15 cellular contexts compared by ENCODE assay signal in the genomic region with DNA sequence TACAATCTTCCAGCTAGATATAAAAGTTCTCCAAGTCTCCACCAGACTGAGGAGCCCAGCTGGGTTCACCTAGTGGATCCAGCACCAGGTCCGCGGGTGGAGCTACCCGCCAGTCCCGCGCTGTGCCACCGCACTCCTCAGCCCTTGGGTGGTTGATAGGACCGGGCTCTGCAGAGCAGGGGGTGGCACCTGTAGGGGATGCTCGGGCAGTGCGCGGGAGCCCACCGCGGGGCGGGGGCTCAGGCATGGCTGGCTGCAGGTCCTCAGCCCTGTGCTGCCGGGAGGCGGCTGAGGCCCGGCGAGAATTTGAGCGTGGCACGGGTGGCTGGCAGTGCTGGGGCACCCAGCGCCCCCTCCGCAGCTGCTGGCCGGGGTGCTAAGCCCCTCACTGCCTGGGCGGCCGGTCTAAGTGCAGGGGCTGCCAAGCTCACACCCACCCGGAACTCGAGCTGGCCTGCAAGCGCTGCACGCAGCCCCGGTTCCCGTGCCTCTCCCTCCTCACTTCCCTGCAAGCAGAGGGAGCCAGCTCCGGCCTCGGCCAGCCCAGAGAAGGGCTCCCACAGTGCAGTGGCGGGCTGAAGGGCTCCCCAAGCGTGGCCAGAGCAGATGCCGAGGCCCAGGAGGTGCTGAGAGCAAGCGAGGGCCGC.
DNase-seq lines count a peak whose midpoint lies in the region; ATAC-seq and TF ChIP-seq lines count a peak whose summit lies in the region.
"Had no signal": no experiment of that assay in that cellular context is flagged by ENCODE, and none has a peak within 500 bp of the region (broad histone marks: within the 10 kb centered on the region; RNA-seq: fewer than 3 reads in every experiment).

No MANE protein-coding gene starts in this region.

- no peak overlapping the region for H2BK15ac ChIP-seq in neuronal stem cell (ENCODE audit: low read length)

- H3K4me3 Mint-ChIP-seq in stimulated activated naive CD8-positive, alpha-beta T cell treated with anti-CD3 and anti-CD28 coated beads, Interleukin-15, amount 100 ng/mL, for 72 hours, result no peak overlapping the region
- H3K4me3 Mint-ChIP-seq: CD8-positive, alpha-beta T cell; HFFc6 had no signal

- H3K4me1 ChIP-seq in right cardiac atrium (ENCODE audit: control insufficient read depth, insufficient read depth, low read length) (no peaks in the 10 kb centered on the region), neuronal stem cell (ENCODE audit: control insufficient read depth in 2 of 2, insufficient read depth in 1 of 2, low read depth in 1 of 2, low read length in 2 of 2) (no peaks in the 10 kb centered on the region)
- H3K4me1 ChIP-seq: A549 had no signal

- H3K23ac ChIP-seq in neuronal stem cell (ENCODE audit: low read depth, low read length, poor library complexity), result no peak overlapping the region

- ATAC-seq in right cardiac atrium, result no peak
- no peak for ATAC-seq in left cardiac atrium
- ATAC-seq in stimulated activated naive CD8-positive, alpha-beta T cell treated with anti-CD3 and anti-CD28 coated beads, Interleukin-15, amount 100 ng/mL, for 72 hours, result peak; percentile 67
- ATAC-seq in GM18517 (IDR thresholded peaks at IDR 0.05; ENCODE audit: unreplicated experiment), result no peak
- ATAC-seq: A549; CD8-positive, alpha-beta T cell had no signal

- TF ChIP-seq CTCF in GM10266 (IDR thresholded peaks at IDR 0.05; ENCODE audit: control insufficient read depth, insufficient read depth, low read depth, missing control alignments), result no peak

- H4K8ac ChIP-seq in neuronal stem cell (ENCODE audit: low read depth, low read length), result peak overlapping the region; percentile 82

- H3K4me1 Mint-ChIP-seq in stimulated activated naive CD8-positive, alpha-beta T cell treated with anti-CD3 and anti-CD28 coated beads, Interleukin-15, amount 100 ng/mL, for 72 hours, result no peaks in the 10 kb centered on the region

- H3K4me2 ChIP-seq in neuronal stem cell (ENCODE audit: insufficient read depth, low read length, poor library complexity, severe bottlenecking), result no peak overlapping the region
- H3K4me2 ChIP-seq: A549 had no signal

- no peak overlapping the region for H2AFZ ChIP-seq in neuronal stem cell (ENCODE audit: low read length)

- DNase-seq in right cardiac atrium, result peak in 2 of 3 donors; percentile 16 to 41
- no peak for DNase-seq in left cardiac atrium
- DNase-seq in neuronal stem cell (ENCODE audit: low spot score), result no peak
- no peak for DNase-seq in stimulated activated naive CD8-positive, alpha-beta T cell treated with anti-CD3 and anti-CD28 coated beads, Interleukin-15, amount 100 ng/mL, for 72 hours
- DNase-seq in GM10266 (ENCODE audit: extremely low spot score), result no peak
- DNase-seq: BE2C; CD8-positive, alpha-beta T cell; COR-L47; DND-41; GDM1; HCEC 1CT; HFFc6 had no signal

- H3K27ac ChIP-seq in right cardiac atrium (ENCODE audit: low read length) (no peak overlapping the region), neuronal stem cell (replicated peaks; ENCODE audit: low read length) (no peak overlapping the region)
- H3K27ac ChIP-seq: A549, C4-2B had no signal

- no peak overlapping the region for H2BK5ac ChIP-seq in neuronal stem cell (ENCODE audit: low read length)

- H3K36me3 ChIP-seq in neuronal stem cell (replicated peaks in 1 of 2; ENCODE audit: control insufficient read depth in 2 of 2, insufficient read depth in 2 of 2, low read length in 2 of 2), result no peaks in the 10 kb centered on the region
- H3K36me3 ChIP-seq: BE2C had no signal

- H3K4me3 ChIP-seq in right cardiac atrium (ENCODE audit: low read length) (no peak overlapping the region), neuronal stem cell (ENCODE audit: low read length in 2 of 2) (no peak overlapping the region)
- H3K4me3 ChIP-seq: A549 had no signal

- no peak overlapping the region for H4K91ac ChIP-seq in neuronal stem cell (ENCODE audit: low read depth, low read length, poor library complexity)

- H3K4ac ChIP-seq in neuronal stem cell (ENCODE audit: low read length), result no peak overlapping the region

- H3K79me1 ChIP-seq in neuronal stem cell (ENCODE audit: low read depth, low read length), result no peaks in the 10 kb centered on the region

- H2BK12ac ChIP-seq in neuronal stem cell (ENCODE audit: low read length), result no peak overlapping the region

- peak overlapping the region; percentile 28 for H3K18ac ChIP-seq in neuronal stem cell (ENCODE audit: low read length)

- no peak overlapping the region for H2AK5ac ChIP-seq in neuronal stem cell (ENCODE audit: low read depth, low read length)

- H3K9me3 Mint-ChIP-seq in stimulated activated naive CD8-positive, alpha-beta T cell treated with anti-CD3 and anti-CD28 coated beads, Interleukin-15, amount 100 ng/mL, for 72 hours, result peaks cover 12 to 13% of the 10 kb centered on the region in 2 donors

- no peak overlapping the region for H3K27ac Mint-ChIP-seq in stimulated activated naive CD8-positive, alpha-beta T cell treated with anti-CD3 and anti-CD28 coated beads, Interleukin-15, amount 100 ng/mL, for 72 hours
- H3K27ac Mint-ChIP-seq: CD8-positive, alpha-beta T cell; HFFc6 had no signal

- H2BK120ac ChIP-seq in neuronal stem cell (ENCODE audit: low read depth, low read length), result no peak overlapping the region

- no peaks in the 10 kb centered on the region for H3K27me3 ChIP-seq in right cardiac atrium (ENCODE audit: control insufficient read depth, insufficient read depth)
- no peaks in the 10 kb centered on the region for H3K27me3 ChIP-seq in neuronal stem cell (ENCODE audit: control insufficient read depth in 3 of 3, insufficient read depth in 3 of 3, low read depth in 1 of 3, low read length in 3 of 3)
- H3K27me3 ChIP-seq: BE2C had no signal

- peak overlapping the region; percentile 9 for H3K9ac ChIP-seq in neuronal stem cell (ENCODE audit: low read depth, low read length, poor library complexity)

- no peaks in the 10 kb centered on the region for H3K27me3 Mint-ChIP-seq in stimulated activated naive CD8-positive, alpha-beta T cell treated with anti-CD3 and anti-CD28 coated beads, Interleukin-15, amount 100 ng/mL, for 72 hours

- intact Hi-C loops in right cardiac atrium (cut with DNase I) (no loop called here), left cardiac atrium (cut with DNase I) (no loop called here)

- WGBS in right cardiac atrium, result 93% methylated on average over 37 of the region's 37 CpGs
- WGBS in neuronal stem cell (ENCODE audit: extremely low coverage in 2 of 2, insufficient read length in 2 of 2, insufficient replicate concordance in 1 of 2), 2 donors, result no CpG with 5 or more reads among the region's 37 CpGs

- H3K9me3 ChIP-seq in right cardiac atrium (ENCODE audit: control insufficient read depth, low read length) (no peaks in the 10 kb centered on the region), neuronal stem cell (replicated peaks in 1 of 2; ENCODE audit: control insufficient read depth in 2 of 2, insufficient read depth in 1 of 2, low read depth in 1 of 2, low read length in 2 of 2) (no peaks in the 10 kb centered on the region)
- H3K9me3 ChIP-seq: A549, BE2C had no signal

- peak overlapping the region; percentile 71 for H3K14ac ChIP-seq in neuronal stem cell (ENCODE audit: low read length)

Comparison
In these comparisons a context has a peak if more than half of its experiments do, and no peak if none do; other contexts are left out.
1. DNase-seq: peak in right cardiac atrium (2 of 3); none in left cardiac atrium (single experiment), neuronal stem cell (single experiment), stimulated activated naive CD8-positive, alpha-beta T cell treated with anti-CD3 and anti-CD28 coated beads, Interleukin-15, amount 100 ng/mL, for 72 hours (0 of 2) and GM10266 (single experiment).